8 cellular contexts compared by ENCODE assay signal in genomic region chr18:3012920-3013810, GRCh38. TPM values are rescaled to one million over a fixed set of nuclear protein-coding genes. Genes with fewer than 3 reads are reported as not detected.
A peak's percentile ranks its signal among the peaks of the same experiment; 100 is the strongest.
DNase-seq lines count a peak whose midpoint lies in the region; ATAC-seq, FAIRE-seq and TF ChIP-seq lines count a peak whose summit lies in the region.

LPIN2 (minus strand) TSS chr18:3013144; CDS start chr18:2960840, 52,304 bp downstream.

- FAIRE-seq in GM18507 (lab: Jason Lieb, UNC) (peak; percentile 91), urothelium cell line (lab: Jason Lieb, UNC) (peak; percentile 99)

- peaks cover 0 to 5% of the 10 kb centered on the region in 2 donors for H3K36me3 ChIP-seq in ascending aorta

- intact Hi-C loops in ascending aorta (cut with DNase I) (loop anchor here (1.0 to 5.0 kb wide), 4 partner anchors 14 to 234 kb away; partner anchors contain the start of gene MYL12A), right cardiac atrium (cut with DNase I) (loop anchor here in 3 of 4 donors (5.0 to 10.0 kb wide), 3 partner anchors 44 to 58 kb away; no protein-coding TSS in a partner anchor)

- DNase-seq in GM18507 (ENCODE audit: extremely low spot score, insufficient read length, low read depth) (peak; percentile 98), NCI-H2029 (lab: John Stamatoyannopoulos, UW) (peak; percentile 79), ascending aorta (ENCODE audit: low spot score in 2 of 2) (peak; percentile 97 to 100), right cardiac atrium (peak; percentile 99 to 100 (median 100)), pulmonary artery endothelial cell (ENCODE audit: low read depth, low spot score) (peak; percentile 84), urothelium cell line (ENCODE audit: low spot score) (peak; percentile 100)
- peak; percentile 97 for DNase-seq in T-helper 2 cell treated with Interferon-gamma antibody and Interleukin-4, amounts not matched to agents 5 μg/mL and 100 μg/mL, for 36 hours (ENCODE audit: low spot score)

- H3K4me1 Mint-ChIP-seq in T-helper 2 cell treated with Interferon-gamma antibody and Interleukin-4, amounts not matched to agents 5 μg/mL and 100 μg/mL, for 36 hours (ENCODE audit: low read depth), result peaks cover 54% of the 10 kb centered on the region

- H3K4me1 ChIP-seq in ascending aorta, result peaks cover 4 to 38% of the 10 kb centered on the region in 2 donors
- peaks cover 6% of the 10 kb centered on the region for H3K4me1 ChIP-seq in right cardiac atrium (ENCODE audit: control insufficient read depth, insufficient read depth, low read length)

- 1% methylated on average over 93 of the region's 93 CpGs for WGBS in right cardiac atrium

- H3K9me3 ChIP-seq in ascending aorta, result no peaks in the 10 kb centered on the region
- H3K9me3 ChIP-seq in right cardiac atrium (ENCODE audit: control insufficient read depth, low read length), result no peaks in the 10 kb centered on the region

- no peaks in the 10 kb centered on the region for H3K9me3 Mint-ChIP-seq in T-helper 2 cell treated with Interferon-gamma antibody and Interleukin-4, amounts not matched to agents 5 μg/mL and 100 μg/mL, for 36 hours

- H3K27ac ChIP-seq in ascending aorta (peak within 1 kb of the TSS; percentile 92 to 100), right cardiac atrium (ENCODE audit: low read length) (peak within 1 kb of the TSS; percentile 84)

- H3K27me3 ChIP-seq in ascending aorta (no peaks in the 10 kb centered on the region), right cardiac atrium (ENCODE audit: control insufficient read depth, insufficient read depth) (no peaks in the 10 kb centered on the region)

- peaks cover 34% of the 10 kb centered on the region for H3K36me3 Mint-ChIP-seq in T-helper 2 cell treated with Interferon-gamma antibody and Interleukin-4, amounts not matched to agents 5 μg/mL and 100 μg/mL, for 36 hours (ENCODE audit: low read depth)

- peak within 1 kb of the TSS; percentile 95 for H3K27ac Mint-ChIP-seq in T-helper 2 cell treated with Interferon-gamma antibody and Interleukin-4, amounts not matched to agents 5 μg/mL and 100 μg/mL, for 36 hours

- peak within 1 kb of the TSS; percentile 98 to 99 for H3K4me3 ChIP-seq in ascending aorta
- H3K4me3 ChIP-seq in right cardiac atrium (ENCODE audit: low read length), result peak within 1 kb of the TSS; percentile 79

- H3K27me3 Mint-ChIP-seq in T-helper 2 cell treated with Interferon-gamma antibody and Interleukin-4, amounts not matched to agents 5 μg/mL and 100 μg/mL, for 36 hours (ENCODE audit: low read depth), result no peaks in the 10 kb centered on the region

- H3K4me3 Mint-ChIP-seq in T-helper 2 cell treated with Interferon-gamma antibody and Interleukin-4, amounts not matched to agents 5 μg/mL and 100 μg/mL, for 36 hours, result peak within 1 kb of the TSS; percentile 98

- no peak for TF ChIP-seq CTCF in ascending aorta (IDR thresholded peaks at IDR 0.05)

- ATAC-seq in HG02981 (IDR thresholded peaks at IDR 0.05; ENCODE audit: unreplicated experiment) (peak; percentile 88), right cardiac atrium (peak; percentile 86 to 89)

RNA-seq across cellular contexts. Expression of gene LPIN2, which starts in this region (rescaled TPM):
- total RNA-seq in ascending aorta (11.6 TPM), right cardiac atrium (10 to 100 TPM; 12.6 to 18.1 (median 14.2) TPM), pulmonary artery endothelial cell (19.0 and 27.5 TPM in 2 replicates)
- polyA plus RNA-seq in right cardiac atrium, result 5.0 TPM

Comparison
In these comparisons a context has a peak if more than half of its experiments do, and no peak if none do; other contexts are left out.
1. Peak in every context shown above with its lines: DNase-seq, ATAC-seq, H3K4me3 ChIP-seq and H3K27ac ChIP-seq.